9 cellular contexts compared by ENCODE assay signal in the genomic region with DNA sequence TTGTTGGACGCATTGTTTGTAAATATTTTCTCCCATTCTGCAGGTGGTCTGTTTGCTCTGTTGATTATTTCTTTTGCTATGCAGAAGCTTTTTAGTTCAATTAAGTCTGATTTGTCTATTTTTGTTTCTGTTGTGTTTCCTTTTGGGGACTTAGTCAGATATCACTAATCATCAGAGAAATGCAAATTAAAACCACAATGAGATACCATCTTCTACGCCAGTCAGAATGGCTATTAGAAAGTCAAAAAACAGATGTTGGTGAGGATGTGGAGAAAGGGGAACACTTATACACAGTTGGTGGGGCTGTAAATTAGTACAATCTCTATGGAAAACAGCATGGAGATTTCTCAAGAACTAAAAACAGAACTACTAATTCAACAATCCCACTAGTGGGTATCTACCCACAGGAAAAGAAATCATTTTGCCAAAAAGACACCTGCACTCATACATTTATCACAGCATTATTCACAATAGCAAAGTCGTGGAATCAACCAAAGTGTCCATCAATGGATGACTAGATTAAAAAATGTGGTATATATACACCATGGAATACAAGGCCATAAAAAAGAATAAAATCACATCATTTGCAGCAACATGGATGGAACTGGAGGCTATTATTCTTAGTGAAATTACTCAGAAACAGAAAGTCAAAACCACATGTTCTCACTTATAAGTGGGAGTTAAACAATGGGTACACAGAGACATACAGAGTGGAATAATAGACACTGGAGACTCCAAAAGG. TPM values are rescaled to one million over a fixed set of nuclear protein-coding genes. Genes with fewer than 3 reads are reported as not detected.
DNase-seq lines count a peak whose midpoint lies in the region; ATAC-seq and TF ChIP-seq lines count a peak whose summit lies in the region.
"Had no signal": no experiment of that assay in that cellular context is flagged by ENCODE, and none has a peak within 500 bp of the region (broad histone marks: within the 10 kb centered on the region; RNA-seq: fewer than 3 reads in every experiment).

No MANE protein-coding gene starts in this region.

- no peak overlapping the region for H3K14ac ChIP-seq in IMR-90 (replicated peaks; ENCODE audit: low read depth, low read length)

- peaks cover 38% of the 10 kb centered on the region for H3K36me3 Mint-ChIP-seq in activated naive CD4-positive, alpha-beta T cell treated with anti-CD3 and anti-CD28 coated beads, Interleukin-2, amount 10 ng/mL, durations not matched to agents 7 days and 5 days

- no peaks in the 10 kb centered on the region for H4K20me1 ChIP-seq in IMR-90 (ENCODE audit: insufficient read depth, low read length)

- POLR2A ChIA-PET in IMR-90 (lab: Charles Lee; ENCODE audit: unreplicated experiment), result no interaction called here

- no peaks in the 10 kb centered on the region for H3K27me3 Mint-ChIP-seq in activated naive CD4-positive, alpha-beta T cell treated with anti-CD3 and anti-CD28 coated beads, Interleukin-2, amount 10 ng/mL, durations not matched to agents 7 days and 5 days
- H3K27me3 Mint-ChIP-seq in stimulated activated naive CD8-positive, alpha-beta T cell treated with anti-CD3 and anti-CD28 coated beads, Interleukin-15, amount 100 ng/mL, for 72 hours, result no peaks in the 10 kb centered on the region

- peaks cover 27% of the 10 kb centered on the region for H3K4me1 Mint-ChIP-seq in activated naive CD4-positive, alpha-beta T cell treated with anti-CD3 and anti-CD28 coated beads, Interleukin-2, amount 10 ng/mL, durations not matched to agents 7 days and 5 days
- peaks cover 33% of the 10 kb centered on the region for H3K4me1 Mint-ChIP-seq in stimulated activated naive CD8-positive, alpha-beta T cell treated with anti-CD3 and anti-CD28 coated beads, Interleukin-15, amount 100 ng/mL, for 72 hours

- H3K9me3 ChIP-seq in IMR-90 (ENCODE audit: control insufficient read depth, insufficient read depth, low read length), result no peaks in the 10 kb centered on the region
- no peaks in the 10 kb centered on the region for H3K9me3 ChIP-seq in upper lobe of left lung

- H3K4me1 ChIP-seq in IMR-90 (ENCODE audit: control insufficient read depth, insufficient read depth, low read length), result no peaks in the 10 kb centered on the region
- peaks cover 0 to 1% (median under 1%) of the 10 kb centered on the region in 4 donors for H3K4me1 ChIP-seq in upper lobe of left lung

- no peak for TF ChIP-seq CTCF in IMR-90 (conservative IDR thresholded peaks at IDR 0.05; ENCODE audit: low read depth, low read length)
- no peak for TF ChIP-seq CTCF in upper lobe of left lung (IDR thresholded peaks at IDR 0.05)

- intact Hi-C loops in IMR-90 (cut with micrococcal nuclease), result no loop called here

- no peak for TF ChIP-seq RAD21 in IMR-90 (IDR thresholded peaks at IDR 0.05; ENCODE audit: low read length)

- in situ Hi-C loops in IMR-90 (cut with MboI; ENCODE audit: low sequenced_read_pairs), result no loop called here

- H3K36me3 ChIP-seq in IMR-90 (ENCODE audit: control insufficient read depth, insufficient read depth, low read length) (peaks cover 6% of the 10 kb centered on the region; the same call in 1 of the 2 replicates), upper lobe of left lung (peaks cover 0 to 11% (median 1%) of the 10 kb centered on the region in 4 donors)

- no peak overlapping the region for H2BK120ac ChIP-seq in IMR-90 (ENCODE audit: low read depth, low read length)

- peaks cover 0 to 2% of the 10 kb centered on the region in 2 experiments; a peak in 1 of 4 replicates for H3K79me1 ChIP-seq in IMR-90 (ENCODE audit: low read depth in 1 of 2, low read length in 2 of 2)

- H3K4me2 ChIP-seq in IMR-90 (ENCODE audit: low read depth, low read length), result no peak overlapping the region

- H2BK15ac ChIP-seq in IMR-90 (ENCODE audit: low read depth, low read length), result no peak overlapping the region

- no peak for TF ChIP-seq EP300 in upper lobe of left lung (IDR thresholded peaks at IDR 0.05)

- BruUV-seq in IMR-90 (replicated peaks; lab: Mats Ljungman, UMichigan), result no TSS peak

- no peaks in the 10 kb centered on the region; the same call in 1 of the 2 replicates for H3K9me1 ChIP-seq in IMR-90 (ENCODE audit: insufficient read depth, low read length)

- H3K4me3 ChIP-seq in IMR-90 (ENCODE audit: insufficient read depth, low read depth, low read length) (no peak overlapping the region), upper lobe of left lung (no peak overlapping the region)

- TF ChIP-seq POLR2A in IMR-90 (IDR thresholded peaks at IDR 0.05; ENCODE audit: low read depth, low read length), result no peak
- no peak for TF ChIP-seq POLR2A in upper lobe of left lung (IDR thresholded peaks at IDR 0.05)

- H3K4me3 Mint-ChIP-seq in activated naive CD4-positive, alpha-beta T cell treated with anti-CD3 and anti-CD28 coated beads, Interleukin-2, amount 10 ng/mL, durations not matched to agents 7 days and 5 days, result no peak overlapping the region
- H3K4me3 Mint-ChIP-seq in stimulated activated naive CD8-positive, alpha-beta T cell treated with anti-CD3 and anti-CD28 coated beads, Interleukin-15, amount 100 ng/mL, for 72 hours, result peak overlapping the region in 1 of 2 donors; percentile 33

- no peak overlapping the region for H2AK5ac ChIP-seq in IMR-90 (ENCODE audit: low read depth, low read length)

- dilution Hi-C loops in IMR-90 (cut with HindIII; ENCODE audit: low sequenced_read_pairs, unreplicated experiment), result no loop called here

- no peak overlapping the region for H3K9ac ChIP-seq in IMR-90 (ENCODE audit: low read depth, low read length)

- H4K8ac ChIP-seq in IMR-90 (ENCODE audit: low read depth in 2 of 2, low read length in 2 of 2), result no peak overlapping the region

- no peak overlapping the region for H4K91ac ChIP-seq in IMR-90 (ENCODE audit: insufficient read depth, low read depth, low read length)

- no peak overlapping the region for H2BK5ac ChIP-seq in IMR-90 (ENCODE audit: low read depth, low read length, poor library complexity, severe bottlenecking)

- 60% methylated on average over 1 of the region's 3 CpGs; no CpG with 5 or more reads in 1 of the 2 experiments for WGBS in IMR-90 (ENCODE audit: extremely low coverage in 2 of 2, insufficient read length in 1 of 2), 2 experiments
- WGBS in upper lobe of left lung, 2 donors, result 71 to 75% methylated on average over 3 of the region's 3 CpGs

- H3K27me3 ChIP-seq in IMR-90 (ENCODE audit: control insufficient read depth, insufficient read depth, low read length), result no peaks in the 10 kb centered on the region
- H3K27me3 ChIP-seq in upper lobe of left lung, result no peaks in the 10 kb centered on the region

- no peak overlapping the region for H3K4ac ChIP-seq in IMR-90 (ENCODE audit: low read depth, low read length)

- no peak overlapping the region for H3K23ac ChIP-seq in IMR-90 (ENCODE audit: low read depth, low read length)

- no peak overlapping the region for H4K5ac ChIP-seq in IMR-90 (ENCODE audit: low read depth, low read length)

- no peak overlapping the region for H2AFZ ChIP-seq in IMR-90 (replicated peaks; ENCODE audit: low read length, poor library complexity)

- H3K56ac ChIP-seq in IMR-90 (ENCODE audit: extremely low read depth, insufficient read depth, low read length), result no peak overlapping the region

- H3K27ac Mint-ChIP-seq in activated naive CD4-positive, alpha-beta T cell treated with anti-CD3 and anti-CD28 coated beads, Interleukin-2, amount 10 ng/mL, durations not matched to agents 7 days and 5 days, result peak overlapping the region; percentile 53
- peak overlapping the region in 1 of 2 donors; percentile 42 for H3K27ac Mint-ChIP-seq in stimulated activated naive CD8-positive, alpha-beta T cell treated with anti-CD3 and anti-CD28 coated beads, Interleukin-15, amount 100 ng/mL, for 72 hours

- CTCF ChIA-PET in activated naive CD4-positive, alpha-beta T cell treated with anti-CD3 and anti-CD28 coated beads, Interleukin-2, amount 10 ng/mL, durations not matched to agents 7 days and 5 days (lab: Charles Lee), result no interaction called here
- CTCF ChIA-PET in IMR-90 (lab: Yijun Ruan, JAX), result no interaction called here

- no peaks in the 10 kb centered on the region for H3K9me3 Mint-ChIP-seq in activated naive CD4-positive, alpha-beta T cell treated with anti-CD3 and anti-CD28 coated beads, Interleukin-2, amount 10 ng/mL, durations not matched to agents 7 days and 5 days
- no peaks in the 10 kb centered on the region for H3K9me3 Mint-ChIP-seq in stimulated activated naive CD8-positive, alpha-beta T cell treated with anti-CD3 and anti-CD28 coated beads, Interleukin-15, amount 100 ng/mL, for 72 hours

- no peak for DNase-seq in activated naive CD4-positive, alpha-beta T cell treated with anti-CD3 and anti-CD28 coated beads, Interleukin-2, amount 10 ng/mL, durations not matched to agents 7 days and 5 days
- no peak for DNase-seq in activated naive CD4-positive, alpha-beta T cell treated with anti-CD3 and anti-CD28 coated beads, Interleukin-2, amount 50 U/mL, for 16 hours
- DNase-seq in IMR-90 (peak; percentile 32), NCI-H2081 (lab: John Stamatoyannopoulos, UW) (no peak), upper lobe of left lung (no peak), cerebellar nuclear complex (lab: John Stamatoyannopoulos, UW) (no peak)
- DNase-seq in stimulated activated naive CD8-positive, alpha-beta T cell treated with anti-CD3 and anti-CD28 coated beads, Interleukin-15, amount 100 ng/mL, for 72 hours, result no peak
- DNase-seq: NCI-H1694 treated with DMSO at 0.1 percent for 48 hours had no signal

- no peak overlapping the region for H2AK9ac ChIP-seq in IMR-90 (replicated peaks; ENCODE audit: low read depth, low read length, poor library complexity)

- ATAC-seq in HG02642 (IDR thresholded peaks at IDR 0.05; ENCODE audit: poor library complexity, unreplicated experiment) (peak; percentile 76), IMR-90 (ENCODE audit: low read depth) (peak; percentile 53), upper lobe of left lung (ENCODE audit: low FRiP score in 2 of 2) (no peak)
- ATAC-seq in stimulated activated naive CD8-positive, alpha-beta T cell treated with anti-CD3 and anti-CD28 coated beads, Interleukin-15, amount 100 ng/mL, for 72 hours, result peak; percentile 93

- no peak overlapping the region for H3K18ac ChIP-seq in IMR-90 (ENCODE audit: low read depth, low read length)

- H2BK20ac ChIP-seq in IMR-90 (ENCODE audit: low read depth, low read length), result no peak overlapping the region

- H3K27ac ChIP-seq in IMR-90 (ENCODE audit: insufficient read depth, low read length), result no peak overlapping the region
- H3K27ac ChIP-seq in upper lobe of left lung, result no peak overlapping the region

RNA-seq across cellular contexts. Expression of gene COQ2, which starts 8.1 kb away (rescaled TPM):
- total RNA-seq in IMR-90 (2012; rRNA removed), result 7.3 and 8.9 TPM in 2 replicates
- 7.4 and 7.9 TPM in 2 replicates for polyA plus RNA-seq in IMR-90 (2012; rRNA removed)
- 3.7 TPM in 2 replicates for polyA plus RNA-seq in IMR-90 (2012; cell fraction: cytosol; rRNA removed)
- 1.1 and 3.2 TPM in 2 replicates for polyA plus RNA-seq in IMR-90 (2012; cell fraction: nucleus; rRNA removed; ENCODE audit: low replicate concordance)
- 10 to 100 TPM in 5 of 6 donors, 1 to 10 TPM in 1; 8.8 to 18.8 (median 15.1) TPM for total RNA-seq in upper lobe of left lung

RNA-seq across cellular contexts. Expression of gene HPSE, which starts 58.2 kb away (rescaled TPM):
- total RNA-seq in IMR-90 (2012; rRNA removed) (under 0.01 and 0.28 TPM in 2 replicates), upper lobe of left lung (1 to 10 TPM; 2.1 to 9.1 (median 5.2) TPM)
- polyA plus RNA-seq in IMR-90 (2012; rRNA removed), result 0.09 TPM in 2 replicates
- 0.03 and 0.05 TPM in 2 replicates for polyA plus RNA-seq in IMR-90 (2012; cell fraction: cytosol; rRNA removed)
- 0.02 and 0.05 TPM in 2 replicates for polyA plus RNA-seq in IMR-90 (2012; cell fraction: nucleus; rRNA removed; ENCODE audit: low replicate concordance)

Comparison
In these comparisons a context has a peak if more than half of its experiments do, and no peak if none do; other contexts are left out.
1. ATAC-seq: peak in HG02642 (single experiment), IMR-90 (single experiment) and stimulated activated naive CD8-positive, alpha-beta T cell treated with anti-CD3 and anti-CD28 coated beads, Interleukin-15, amount 100 ng/mL, for 72 hours (single experiment); none in upper lobe of left lung (0 of 2).